Comparison of ENCODE assay signal across 1 cellular context in the genomic region with DNA sequence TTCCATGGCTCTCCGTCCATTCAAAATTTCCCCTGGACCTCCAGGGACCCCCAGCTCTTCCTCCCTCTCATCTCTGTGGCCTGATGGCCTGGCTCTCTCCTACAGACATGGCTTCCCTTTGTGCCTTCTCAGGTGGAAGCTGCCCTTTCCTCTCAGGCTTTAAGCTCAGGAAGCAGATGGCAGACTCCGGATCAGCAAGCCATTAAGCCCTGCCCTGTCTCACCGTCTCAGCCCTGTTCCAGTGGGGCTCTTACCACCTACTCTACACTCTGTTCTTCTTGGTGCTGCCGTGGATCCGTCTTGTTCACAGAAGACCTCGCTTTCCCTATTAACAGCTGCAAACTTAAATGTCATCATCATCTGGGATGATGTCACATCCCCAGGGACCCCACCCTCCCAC.
TF ChIP-seq lines count a peak whose summit lies in the region.

No MANE protein-coding gene starts in this region.

TF ChIP-seq in GM23338, 12 proteins besides CTCF, POLR2A, EP300 and RAD21 (continued from another document):
- TF ChIP-seq, protein P1, sequence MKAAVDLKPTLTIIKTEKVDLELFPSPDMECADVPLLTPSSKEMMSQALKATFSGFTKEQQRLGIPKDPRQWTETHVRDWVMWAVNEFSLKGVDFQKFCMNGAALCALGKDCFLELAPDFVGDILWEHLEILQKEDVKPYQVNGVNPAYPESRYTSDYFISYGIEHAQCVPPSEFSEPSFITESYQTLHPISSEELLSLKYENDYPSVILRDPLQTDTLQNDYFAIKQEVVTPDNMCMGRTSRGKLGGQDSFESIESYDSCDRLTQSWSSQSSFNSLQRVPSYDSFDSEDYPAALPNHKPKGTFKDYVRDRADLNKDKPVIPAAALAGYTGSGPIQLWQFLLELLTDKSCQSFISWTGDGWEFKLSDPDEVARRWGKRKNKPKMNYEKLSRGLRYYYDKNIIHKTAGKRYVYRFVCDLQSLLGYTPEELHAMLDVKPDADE (IDR thresholded peaks at IDR 0.05): no peak
- TF ChIP-seq, protein P2, sequence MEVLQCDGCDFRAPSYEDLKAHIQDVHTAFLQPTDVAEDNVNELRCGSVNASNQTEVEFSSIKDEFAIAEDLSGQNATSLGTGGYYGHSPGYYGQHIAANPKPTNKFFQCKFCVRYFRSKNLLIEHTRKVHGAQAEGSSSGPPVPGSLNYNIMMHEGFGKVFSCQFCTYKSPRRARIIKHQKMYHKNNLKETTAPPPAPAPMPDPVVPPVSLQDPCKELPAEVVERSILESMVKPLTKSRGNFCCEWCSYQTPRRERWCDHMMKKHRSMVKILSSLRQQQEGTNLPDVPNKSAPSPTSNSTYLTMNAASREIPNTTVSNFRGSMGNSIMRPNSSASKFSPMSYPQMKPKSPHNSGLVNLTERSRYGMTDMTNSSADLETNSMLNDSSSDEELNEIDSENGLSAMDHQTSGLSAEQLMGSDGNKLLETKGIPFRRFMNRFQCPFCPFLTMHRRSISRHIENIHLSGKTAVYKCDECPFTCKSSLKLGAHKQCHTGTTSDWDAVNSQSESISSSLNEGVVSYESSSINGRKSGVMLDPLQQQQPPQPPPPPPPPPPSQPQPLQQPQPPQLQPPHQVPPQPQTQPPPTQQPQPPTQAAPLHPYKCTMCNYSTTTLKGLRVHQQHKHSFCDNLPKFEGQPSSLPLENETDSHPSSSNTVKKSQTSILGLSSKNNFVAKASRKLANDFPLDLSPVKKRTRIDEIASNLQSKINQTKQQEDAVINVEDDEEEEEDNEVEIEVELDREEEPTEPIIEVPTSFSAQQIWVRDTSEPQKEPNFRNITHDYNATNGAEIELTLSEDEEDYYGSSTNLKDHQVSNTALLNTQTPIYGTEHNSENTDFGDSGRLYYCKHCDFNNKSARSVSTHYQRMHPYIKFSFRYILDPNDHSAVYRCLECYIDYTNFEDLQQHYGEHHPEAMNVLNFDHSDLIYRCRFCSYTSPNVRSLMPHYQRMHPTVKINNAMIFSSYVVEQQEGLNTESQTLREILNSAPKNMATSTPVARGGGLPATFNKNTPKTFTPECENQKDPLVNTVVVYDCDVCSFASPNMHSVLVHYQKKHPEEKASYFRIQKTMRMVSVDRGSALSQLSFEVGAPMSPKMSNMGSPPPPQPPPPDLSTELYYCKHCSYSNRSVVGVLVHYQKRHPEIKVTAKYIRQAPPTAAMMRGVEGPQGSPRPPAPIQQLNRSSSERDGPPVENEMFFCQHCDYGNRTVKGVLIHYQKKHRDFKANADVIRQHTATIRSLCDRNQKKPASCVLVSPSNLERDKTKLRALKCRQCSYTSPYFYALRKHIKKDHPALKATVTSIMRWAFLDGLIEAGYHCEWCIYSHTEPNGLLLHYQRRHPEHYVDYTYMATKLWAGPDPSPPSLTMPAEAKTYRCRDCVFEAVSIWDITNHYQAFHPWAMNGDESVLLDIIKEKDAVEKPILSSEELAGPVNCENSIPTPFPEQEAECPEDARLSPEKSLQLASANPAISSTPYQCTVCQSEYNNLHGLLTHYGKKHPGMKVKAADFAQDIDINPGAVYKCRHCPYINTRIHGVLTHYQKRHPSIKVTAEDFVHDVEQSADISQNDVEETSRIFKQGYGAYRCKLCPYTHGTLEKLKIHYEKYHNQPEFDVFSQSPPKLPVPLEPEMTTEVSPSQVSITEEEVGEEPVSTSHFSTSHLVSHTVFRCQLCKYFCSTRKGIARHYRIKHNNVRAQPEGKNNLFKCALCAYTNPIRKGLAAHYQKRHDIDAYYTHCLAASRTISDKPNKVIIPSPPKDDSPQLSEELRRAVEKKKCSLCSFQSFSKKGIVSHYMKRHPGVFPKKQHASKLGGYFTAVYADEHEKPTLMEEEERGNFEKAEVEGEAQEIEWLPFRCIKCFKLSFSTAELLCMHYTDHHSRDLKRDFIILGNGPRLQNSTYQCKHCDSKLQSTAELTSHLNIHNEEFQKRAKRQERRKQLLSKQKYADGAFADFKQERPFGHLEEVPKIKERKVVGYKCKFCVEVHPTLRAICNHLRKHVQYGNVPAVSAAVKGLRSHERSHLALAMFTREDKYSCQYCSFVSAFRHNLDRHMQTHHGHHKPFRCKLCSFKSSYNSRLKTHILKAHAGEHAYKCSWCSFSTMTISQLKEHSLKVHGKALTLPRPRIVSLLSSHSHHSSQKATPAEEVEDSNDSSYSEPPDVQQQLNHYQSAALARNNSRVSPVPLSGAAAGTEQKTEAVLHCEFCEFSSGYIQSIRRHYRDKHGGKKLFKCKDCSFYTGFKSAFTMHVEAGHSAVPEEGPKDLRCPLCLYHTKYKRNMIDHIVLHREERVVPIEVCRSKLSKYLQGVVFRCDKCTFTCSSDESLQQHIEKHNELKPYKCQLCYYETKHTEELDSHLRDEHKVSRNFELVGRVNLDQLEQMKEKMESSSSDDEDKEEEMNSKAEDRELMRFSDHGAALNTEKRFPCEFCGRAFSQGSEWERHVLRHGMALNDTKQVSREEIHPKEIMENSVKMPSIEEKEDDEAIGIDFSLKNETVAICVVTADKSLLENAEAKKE (CRISPR knock-in tag; IDR thresholded peaks at IDR 0.05): no peak
